12 cellular contexts compared by ENCODE assay signal in genomic region chr6:99092009-99092408, GRCh38.
DNase-seq lines count a peak whose midpoint lies in the region; ATAC-seq and TF ChIP-seq lines count a peak whose summit lies in the region.
"Had no signal": no experiment of that assay in that cellular context is flagged by ENCODE, and none has a peak within 500 bp of the region (broad histone marks: within the 10 kb centered on the region; RNA-seq: fewer than 3 reads in every experiment).

No MANE protein-coding gene starts in this region.

- no peak for TF ChIP-seq CTCF in gastrocnemius medialis (IDR thresholded peaks at IDR 0.05 in 4 of 5, conservative IDR thresholded peaks at IDR 0.05 in 1 of 5)

- H3K4me3 ChIP-seq in gastrocnemius medialis (no peak overlapping the region), GM23248 (no peak overlapping the region)

- no peaks in the 10 kb centered on the region for H3K79me2 ChIP-seq in GM23248 (ENCODE audit: insufficient read depth)

- no peaks in the 10 kb centered on the region for H3K9me3 ChIP-seq in gastrocnemius medialis
- H3K9me3 ChIP-seq in GM23248 (ENCODE audit: low read depth), result no peaks in the 10 kb centered on the region
- H3K9me3 ChIP-seq: Caco-2 had no signal

- H3K9me3 Mint-ChIP-seq in activated T-helper 17 cell treated with anti-CD3 and anti-CD28 coated beads, Interleukin-2, amount 50 U/mL, for 72 hours, result peaks cover 3% of the 10 kb centered on the region
- H3K9me3 Mint-ChIP-seq: nephron progenitor cell had no signal

- intact Hi-C loops in gastrocnemius medialis (cut with DNase I; ENCODE audit: low total_unique reads), result no loop called here

- no peaks in the 10 kb centered on the region for H3F3A ChIP-seq in GM23248 (ENCODE audit: insufficient read depth)

- H3K36me3 ChIP-seq in gastrocnemius medialis, result no peaks in the 10 kb centered on the region
- no peaks in the 10 kb centered on the region for H3K36me3 ChIP-seq in GM23248 (ENCODE audit: low read depth)

- 5% methylated on average over 5 of the region's 5 CpGs for WGBS in GM23248 (ENCODE audit: low coverage in 1 of 2, low lambda C conversion rate in 2 of 2, missing lambda C conversion rate in 2 of 2), 2 experiments

- DNase-seq in gastrocnemius medialis, result no peak
- DNase-seq in GM23248, result no peak
- DNase-seq in kidney glomerular epithelial cell (lab: John Stamatoyannopoulos, UW), result no peak
- DNase-seq: Caco-2, cortex of kidney, foreskin fibroblast, NCI-H187, nephron progenitor cell had no signal

- H4K20me1 ChIP-seq in GM23248 (ENCODE audit: insufficient read depth), result no peaks in the 10 kb centered on the region

- no peaks in the 10 kb centered on the region for H3K9me2 ChIP-seq in GM23248 (ENCODE audit: insufficient read depth)

- no peak overlapping the region for H3K4me3 Mint-ChIP-seq in activated T-helper 17 cell treated with anti-CD3 and anti-CD28 coated beads, Interleukin-2, amount 50 U/mL, for 72 hours
- H3K4me3 Mint-ChIP-seq: nephron progenitor cell had no signal

- H3K4me1 ChIP-seq in gastrocnemius medialis (no peaks in the 10 kb centered on the region), GM23248 (ENCODE audit: insufficient read depth) (no peaks in the 10 kb centered on the region)
- H3K4me1 ChIP-seq: Caco-2 had no signal

- H3K27me3 ChIP-seq in gastrocnemius medialis (no peaks in the 10 kb centered on the region), GM23248 (replicated peaks; ENCODE audit: insufficient read depth) (peaks cover 4% of the 10 kb centered on the region; the same call in 1 of the 2 replicates)

- no peak overlapping the region for H3K27ac Mint-ChIP-seq in activated T-helper 17 cell treated with anti-CD3 and anti-CD28 coated beads, Interleukin-2, amount 50 U/mL, for 72 hours
- H3K27ac Mint-ChIP-seq: nephron progenitor cell had no signal

- H3K36me3 Mint-ChIP-seq in activated T-helper 17 cell treated with anti-CD3 and anti-CD28 coated beads, Interleukin-2, amount 50 U/mL, for 72 hours (ENCODE audit: low read depth), result no peaks in the 10 kb centered on the region

- no peak overlapping the region for H3K27ac ChIP-seq in gastrocnemius medialis
- H3K27ac ChIP-seq in GM23248, result no peak overlapping the region

- no peak overlapping the region for H2AFZ ChIP-seq in GM23248

- no peak overlapping the region for H3K9ac ChIP-seq in GM23248

- peaks cover 29% of the 10 kb centered on the region for H3K27me3 Mint-ChIP-seq in activated T-helper 17 cell treated with anti-CD3 and anti-CD28 coated beads, Interleukin-2, amount 50 U/mL, for 72 hours

- ATAC-seq in GM18873 (IDR thresholded peaks at IDR 0.05; ENCODE audit: low FRiP score, unreplicated experiment) (peak; percentile 72), GM21526 (IDR thresholded peaks at IDR 0.05; ENCODE audit: low FRiP score, unreplicated experiment) (peak; percentile 90), HG03066 (IDR thresholded peaks at IDR 0.05; ENCODE audit: low read depth, unreplicated experiment) (peak; percentile 74), gastrocnemius medialis (no peak)
- ATAC-seq in activated T-helper 17 cell treated with anti-CD3 and anti-CD28 coated beads, Interleukin-2, amount 50 U/mL, for 72 hours (replicated peaks), result peak; percentile 55

- H3K4me2 ChIP-seq in GM23248 (ENCODE audit: unreplicated experiment), result no peak overlapping the region

- no peaks in the 10 kb centered on the region for H3K4me1 Mint-ChIP-seq in activated T-helper 17 cell treated with anti-CD3 and anti-CD28 coated beads, Interleukin-2, amount 50 U/mL, for 72 hours

- TF ChIP-seq POLR2A in gastrocnemius medialis (IDR thresholded peaks at IDR 0.05), result no peak

- in situ Hi-C loops in gastrocnemius medialis (cut with MboI; ENCODE audit: low sequenced_read_pairs in 4 of 4), result no loop called here
- in situ Hi-C loops in GM23248 (cut with MboI), result no loop called here

Comparison
In these comparisons a context has a peak if more than half of its experiments do, and no peak if none do; other contexts are left out.
1. ATAC-seq: peak in GM18873 (single experiment), GM21526 (single experiment), HG03066 (single experiment) and activated T-helper 17 cell treated with anti-CD3 and anti-CD28 coated beads, Interleukin-2, amount 50 U/mL, for 72 hours (single experiment); none in gastrocnemius medialis (0 of 2).